ENCODE assay signal across 9 cellular contexts in genomic region chr17:28033972-28034714, GRCh38. TPM values are rescaled to one million over a fixed set of nuclear protein-coding genes. Genes with fewer than 3 reads are reported as not detected.
DNase-seq lines count a peak whose midpoint lies in the region; ATAC-seq and TF ChIP-seq lines count a peak whose summit lies in the region.
"Had no signal": no experiment of that assay in that cellular context is flagged by ENCODE, and none has a peak within 500 bp of the region (broad histone marks: within the 10 kb centered on the region; RNA-seq: fewer than 3 reads in every experiment).

No MANE protein-coding gene starts in this region.

- no peaks in the 10 kb centered on the region for H3K27me3 ChIP-seq in CD8-positive, alpha-beta memory T cell (ENCODE audit: insufficient read depth, low read length, poor library complexity, severe bottlenecking)
- no peaks in the 10 kb centered on the region for H3K27me3 ChIP-seq in ovary

- H3K27ac ChIP-seq in CD8-positive, alpha-beta memory T cell (ENCODE audit: low read depth, low read length) = peak overlapping the region; percentile 40
- H3K27ac ChIP-seq in mesodermal cell (ENCODE audit: low read depth, low read length, severe bottlenecking) (peak overlapping the region; percentile 16), caudate nucleus (ENCODE audit: low read depth, low read length) (no peak overlapping the region), ovary (no peak overlapping the region)

- H3K4me1 Mint-ChIP-seq in CD8-positive, alpha-beta memory T cell = peaks cover 2 to 8% (median 3%) of the 10 kb centered on the region in 3 donors

- TF ChIP-seq POLR2A in ovary (IDR thresholded peaks at IDR 0.05) = no peak

- POLR2A ChIA-PET in CD8-positive, alpha-beta memory T cell (lab: Charles Lee) = no interaction called here

- H3K36me3 ChIP-seq in CD8-positive, alpha-beta memory T cell (ENCODE audit: insufficient read depth, low read length) = no peaks in the 10 kb centered on the region
- H3K36me3 ChIP-seq in mesodermal cell (ENCODE audit: control insufficient read depth, insufficient read depth, low read length) (no peaks in the 10 kb centered on the region), ovary (no peaks in the 10 kb centered on the region)

- ATAC-seq in HG03159 (IDR thresholded peaks at IDR 0.05; ENCODE audit: unreplicated experiment) = no peak

- H3K4me1 ChIP-seq in CD8-positive, alpha-beta memory T cell (ENCODE audit: insufficient read depth, low read length) = no peaks in the 10 kb centered on the region
- peaks cover 7% of the 10 kb centered on the region for H3K4me1 ChIP-seq in mesodermal cell (ENCODE audit: control insufficient read depth, insufficient read depth, low read length, poor library complexity, severe bottlenecking)
- H3K4me1 ChIP-seq in ovary (ENCODE audit: insufficient read depth) = no peaks in the 10 kb centered on the region

- no peak for DNase-seq in CD8-positive, alpha-beta memory T cell
- DNase-seq in NCI-H69 (lab: John Stamatoyannopoulos, UW) = peak; percentile 30
- peak; percentile 89 for DNase-seq in dermis blood vessel endothelial cell
- no peak for DNase-seq in caudate nucleus (lab: John Stamatoyannopoulos, UW)
- no peak for DNase-seq in NCI-H2196 treated with DMSO at 0.1 percent for 48 hours (lab: John Stamatoyannopoulos, UW; ENCODE audit: unreplicated experiment)
- no peak for DNase-seq in ovary
- DNase-seq: NCI-H2029 treated with DMSO at 0.1 percent for 48 hours had no signal

- H3K4me3 Mint-ChIP-seq in CD8-positive, alpha-beta memory T cell = no peak overlapping the region

- H3K27me3 Mint-ChIP-seq in CD8-positive, alpha-beta memory T cell = peaks cover 2 to 8% of the 10 kb centered on the region in 2 donors

- TF ChIP-seq CTCF in ovary (IDR thresholded peaks at IDR 0.05) = no peak

- H3K27ac Mint-ChIP-seq in CD8-positive, alpha-beta memory T cell = no peak overlapping the region

- H3K9me3 Mint-ChIP-seq in CD8-positive, alpha-beta memory T cell = no peaks in the 10 kb centered on the region

- CTCF ChIA-PET in CD8-positive, alpha-beta memory T cell (lab: Charles Lee) = no interaction called here

- H3K36me3 Mint-ChIP-seq in CD8-positive, alpha-beta memory T cell = no peaks in the 10 kb centered on the region

- TF ChIP-seq EP300 in ovary (IDR thresholded peaks at IDR 0.05) = no peak

- intact Hi-C loops in ovary (cut with DNase I) = loop anchor here in 1 of 4 donors (10.0 kb wide), 1 partner anchor 291 kb away; no protein-coding TSS in a partner anchor

- WGBS in mesodermal cell (ENCODE audit: insufficient coverage in 2 of 2), 2 experiments = 87 to 90% methylated on average over 7 to 8 of the region's 8 CpGs
- WGBS in ovary, 3 donors = 70 to 74% (median 73%) methylated on average over 8 of the region's 8 CpGs

- no peaks in the 10 kb centered on the region for H3K9me3 ChIP-seq in CD8-positive, alpha-beta memory T cell (ENCODE audit: low read length)
- H3K9me3 ChIP-seq in mesodermal cell (ENCODE audit: control insufficient read depth, low read length) = no peaks in the 10 kb centered on the region
- H3K9me3 ChIP-seq in ovary = no peaks in the 10 kb centered on the region

- no peak overlapping the region for H3K4me3 ChIP-seq in CD8-positive, alpha-beta memory T cell (ENCODE audit: low read length)
- H3K4me3 ChIP-seq in mesodermal cell (ENCODE audit: extremely low read depth, insufficient read depth, low read length, poor library complexity, severe bottlenecking) (no peak overlapping the region), ovary (no peak overlapping the region)

RNA-seq across cellular contexts. Expression of gene NLK, which starts 8.3 kb away (rescaled TPM):
- 10 to 100 TPM; 12.0 to 12.8 TPM for total RNA-seq in CD8-positive, alpha-beta memory T cell
- polyA plus RNA-seq in CD8-positive, alpha-beta memory T cell = 1.7 TPM
- total RNA-seq in dermis blood vessel endothelial cell = 31.1 and 49.4 TPM in 2 replicates
- 27.1 TPM for polyA plus RNA-seq in mesodermal cell (2013, experiment 1 of 2)
- polyA plus RNA-seq in mesodermal cell (2013, experiment 2 of 2) = 28.0 TPM
- total RNA-seq in ovary = 10 to 100 TPM in 6 of 7 donors, 1 to 10 TPM in 1; 9.1 to 13.9 (median 12.3) TPM
- polyA plus RNA-seq in ovary = 10 to 100 TPM in 1 of 2 donors, 1 to 10 TPM in 1; 7.3 to 15.6 TPM

Comparison
In these comparisons a context has a peak if more than half of its experiments do, and no peak if none do; other contexts are left out.
1. DNase-seq: peak in NCI-H69 (single experiment) and dermis blood vessel endothelial cell (single experiment); none in CD8-positive, alpha-beta memory T cell (0 of 5), caudate nucleus (0 of 61), NCI-H2196 treated with DMSO at 0.1 percent for 48 hours (single experiment) and ovary (0 of 5).
2. H3K27ac ChIP-seq: peak in CD8-positive, alpha-beta memory T cell (single experiment) and mesodermal cell (single experiment); none in caudate nucleus (single experiment) and ovary (0 of 2).